ENCODE assay signal across 1 cellular context in the genomic region with DNA sequence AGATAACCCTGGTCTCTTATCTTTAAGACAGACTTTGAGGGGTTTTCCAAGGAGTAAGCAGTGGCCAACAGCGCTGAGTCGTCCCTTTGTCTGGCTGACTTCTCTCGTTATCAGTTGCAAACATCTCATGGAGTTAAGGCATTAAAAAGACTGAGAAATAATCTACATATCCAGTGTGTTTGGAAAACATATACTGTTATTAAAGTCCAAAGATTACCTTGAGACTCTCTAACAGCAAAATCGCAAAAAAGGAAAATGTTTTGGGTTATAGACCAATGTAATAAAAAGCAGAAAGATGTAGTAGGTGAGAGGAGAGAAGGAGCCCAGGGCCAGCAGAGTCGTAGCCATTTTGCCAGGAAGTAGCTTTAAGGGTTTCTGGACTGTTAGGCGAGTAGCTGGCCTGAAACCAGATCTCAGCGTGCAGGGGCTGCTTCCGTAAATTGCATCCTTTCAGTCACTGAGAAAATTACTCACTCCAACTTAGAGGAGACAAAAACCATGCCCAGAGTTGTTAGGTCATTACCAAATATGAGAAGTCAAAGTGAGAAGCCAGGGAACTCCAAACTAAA.
A peak's percentile ranks its signal among the peaks of the same experiment; 100 is the strongest.
TF ChIP-seq lines count a peak whose summit lies in the region.

No MANE protein-coding gene starts in this region.

TF ChIP-seq in GM12878, 131 proteins besides CTCF, POLR2A, EP300 and RAD21:
- TF ChIP-seq EED (IDR thresholded peaks at IDR 0.05; ENCODE audit: low read depth) (peak; percentile 42; the same call in 1 of the 2 replicates), TAF1 (IDR thresholded peaks at IDR 0.05; ENCODE audit: borderline replicate concordance, low read depth, low read length) (peak; percentile 58; the same call in 1 of the 2 replicates), YY1 (IDR thresholded peaks at IDR 0.05; ENCODE audit: low read depth, low read length) (peak; percentile 89), SPI1 (IDR thresholded peaks at IDR 0.05; ENCODE audit: borderline replicate concordance, insufficient read depth, low read depth, low read length) (peak; percentile 32; the same call in 1 of the 2 replicates), CREM (IDR thresholded peaks at IDR 0.05; ENCODE audit: low read depth) (no peak), CREB1 (IDR thresholded peaks at IDR 0.05; ENCODE audit: low read depth) (0 out of 2 replicates have a peak, but pooled peaks have one; percentile 7), ETV6 (conservative IDR thresholded peaks at IDR 0.05 in 1 of 2, IDR thresholded peaks at IDR 0.05 in 1 of 2; ENCODE audit: borderline replicate concordance in 1 of 2, low read depth in 1 of 2) (peak in 1 of 2 experiments; percentile 25; a peak in 1 of 4 replicates), DPF2 (IDR thresholded peaks at IDR 0.05) (no peak), RUNX3 (IDR thresholded peaks at IDR 0.05; ENCODE audit: low read length) (peak; percentile 34), SMC3 (IDR thresholded peaks at IDR 0.05; ENCODE audit: borderline replicate concordance, low read length) (no peak), YBX1 (IDR thresholded peaks at IDR 0.05) (no peak)
- TF ChIP-seq, protein P1, sequence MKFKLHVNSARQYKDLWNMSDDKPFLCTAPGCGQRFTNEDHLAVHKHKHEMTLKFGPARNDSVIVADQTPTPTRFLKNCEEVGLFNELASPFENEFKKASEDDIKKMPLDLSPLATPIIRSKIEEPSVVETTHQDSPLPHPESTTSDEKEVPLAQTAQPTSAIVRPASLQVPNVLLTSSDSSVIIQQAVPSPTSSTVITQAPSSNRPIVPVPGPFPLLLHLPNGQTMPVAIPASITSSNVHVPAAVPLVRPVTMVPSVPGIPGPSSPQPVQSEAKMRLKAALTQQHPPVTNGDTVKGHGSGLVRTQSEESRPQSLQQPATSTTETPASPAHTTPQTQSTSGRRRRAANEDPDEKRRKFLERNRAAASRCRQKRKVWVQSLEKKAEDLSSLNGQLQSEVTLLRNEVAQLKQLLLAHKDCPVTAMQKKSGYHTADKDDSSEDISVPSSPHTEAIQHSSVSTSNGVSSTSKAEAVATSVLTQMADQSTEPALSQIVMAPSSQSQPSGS (IDR thresholded peaks at IDR 0.05; ENCODE audit: low read length): 0 out of 2 replicates have a peak, but pooled peaks have one; percentile 36
- TF ChIP-seq, protein P2, sequence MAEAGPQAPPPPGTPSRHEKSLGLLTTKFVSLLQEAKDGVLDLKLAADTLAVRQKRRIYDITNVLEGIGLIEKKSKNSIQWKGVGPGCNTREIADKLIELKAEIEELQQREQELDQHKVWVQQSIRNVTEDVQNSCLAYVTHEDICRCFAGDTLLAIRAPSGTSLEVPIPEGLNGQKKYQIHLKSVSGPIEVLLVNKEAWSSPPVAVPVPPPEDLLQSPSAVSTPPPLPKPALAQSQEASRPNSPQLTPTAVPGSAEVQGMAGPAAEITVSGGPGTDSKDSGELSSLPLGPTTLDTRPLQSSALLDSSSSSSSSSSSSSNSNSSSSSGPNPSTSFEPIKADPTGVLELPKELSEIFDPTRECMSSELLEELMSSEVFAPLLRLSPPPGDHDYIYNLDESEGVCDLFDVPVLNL (IDR thresholded peaks at IDR 0.05; ENCODE audit: low read depth, low read length): no peak
- TF ChIP-seq, protein P3, sequence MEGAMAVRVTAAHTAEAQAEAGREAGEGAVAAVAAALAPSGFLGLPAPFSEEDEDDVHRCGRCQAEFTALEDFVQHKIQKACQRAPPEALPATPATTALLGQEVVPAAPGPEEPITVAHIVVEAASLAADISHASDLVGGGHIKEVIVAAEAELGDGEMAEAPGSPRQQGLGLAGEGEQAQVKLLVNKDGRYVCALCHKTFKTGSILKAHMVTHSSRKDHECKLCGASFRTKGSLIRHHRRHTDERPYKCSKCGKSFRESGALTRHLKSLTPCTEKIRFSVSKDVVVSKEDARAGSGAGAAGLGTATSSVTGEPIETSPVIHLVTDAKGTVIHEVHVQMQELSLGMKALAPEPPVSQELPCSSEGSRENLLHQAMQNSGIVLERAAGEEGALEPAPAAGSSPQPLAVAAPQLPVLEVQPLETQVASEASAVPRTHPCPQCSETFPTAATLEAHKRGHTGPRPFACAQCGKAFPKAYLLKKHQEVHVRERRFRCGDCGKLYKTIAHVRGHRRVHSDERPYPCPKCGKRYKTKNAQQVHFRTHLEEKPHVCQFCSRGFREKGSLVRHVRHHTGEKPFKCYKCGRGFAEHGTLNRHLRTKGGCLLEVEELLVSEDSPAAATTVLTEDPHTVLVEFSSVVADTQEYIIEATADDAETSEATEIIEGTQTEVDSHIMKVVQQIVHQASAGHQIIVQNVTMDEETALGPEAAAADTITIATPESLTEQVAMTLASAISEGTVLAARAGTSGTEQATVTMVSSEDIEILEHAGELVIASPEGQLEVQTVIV (IDR thresholded peaks at IDR 0.05; ENCODE audit: borderline replicate concordance, partially characterized antibody): no peak
- TF ChIP-seq, protein P4, sequence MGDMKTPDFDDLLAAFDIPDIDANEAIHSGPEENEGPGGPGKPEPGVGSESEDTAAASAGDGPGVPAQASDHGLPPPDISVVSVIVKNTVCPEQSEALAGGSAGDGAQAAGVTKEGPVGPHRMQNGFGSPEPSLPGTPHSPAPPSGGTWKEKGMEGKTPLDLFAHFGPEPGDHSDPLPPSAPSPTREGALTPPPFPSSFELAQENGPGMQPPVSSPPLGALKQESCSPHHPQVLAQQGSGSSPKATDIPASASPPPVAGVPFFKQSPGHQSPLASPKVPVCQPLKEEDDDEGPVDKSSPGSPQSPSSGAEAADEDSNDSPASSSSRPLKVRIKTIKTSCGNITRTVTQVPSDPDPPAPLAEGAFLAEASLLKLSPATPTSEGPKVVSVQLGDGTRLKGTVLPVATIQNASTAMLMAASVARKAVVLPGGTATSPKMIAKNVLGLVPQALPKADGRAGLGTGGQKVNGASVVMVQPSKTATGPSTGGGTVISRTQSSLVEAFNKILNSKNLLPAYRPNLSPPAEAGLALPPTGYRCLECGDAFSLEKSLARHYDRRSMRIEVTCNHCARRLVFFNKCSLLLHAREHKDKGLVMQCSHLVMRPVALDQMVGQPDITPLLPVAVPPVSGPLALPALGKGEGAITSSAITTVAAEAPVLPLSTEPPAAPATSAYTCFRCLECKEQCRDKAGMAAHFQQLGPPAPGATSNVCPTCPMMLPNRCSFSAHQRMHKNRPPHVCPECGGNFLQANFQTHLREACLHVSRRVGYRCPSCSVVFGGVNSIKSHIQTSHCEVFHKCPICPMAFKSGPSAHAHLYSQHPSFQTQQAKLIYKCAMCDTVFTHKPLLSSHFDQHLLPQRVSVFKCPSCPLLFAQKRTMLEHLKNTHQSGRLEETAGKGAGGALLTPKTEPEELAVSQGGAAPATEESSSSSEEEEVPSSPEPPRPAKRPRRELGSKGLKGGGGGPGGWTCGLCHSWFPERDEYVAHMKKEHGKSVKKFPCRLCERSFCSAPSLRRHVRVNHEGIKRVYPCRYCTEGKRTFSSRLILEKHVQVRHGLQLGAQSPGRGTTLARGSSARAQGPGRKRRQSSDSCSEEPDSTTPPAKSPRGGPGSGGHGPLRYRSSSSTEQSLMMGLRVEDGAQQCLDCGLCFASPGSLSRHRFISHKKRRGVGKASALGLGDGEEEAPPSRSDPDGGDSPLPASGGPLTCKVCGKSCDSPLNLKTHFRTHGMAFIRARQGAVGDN (IDR thresholded peaks at IDR 0.05): no peak
- TF ChIP-seq, protein P5, sequence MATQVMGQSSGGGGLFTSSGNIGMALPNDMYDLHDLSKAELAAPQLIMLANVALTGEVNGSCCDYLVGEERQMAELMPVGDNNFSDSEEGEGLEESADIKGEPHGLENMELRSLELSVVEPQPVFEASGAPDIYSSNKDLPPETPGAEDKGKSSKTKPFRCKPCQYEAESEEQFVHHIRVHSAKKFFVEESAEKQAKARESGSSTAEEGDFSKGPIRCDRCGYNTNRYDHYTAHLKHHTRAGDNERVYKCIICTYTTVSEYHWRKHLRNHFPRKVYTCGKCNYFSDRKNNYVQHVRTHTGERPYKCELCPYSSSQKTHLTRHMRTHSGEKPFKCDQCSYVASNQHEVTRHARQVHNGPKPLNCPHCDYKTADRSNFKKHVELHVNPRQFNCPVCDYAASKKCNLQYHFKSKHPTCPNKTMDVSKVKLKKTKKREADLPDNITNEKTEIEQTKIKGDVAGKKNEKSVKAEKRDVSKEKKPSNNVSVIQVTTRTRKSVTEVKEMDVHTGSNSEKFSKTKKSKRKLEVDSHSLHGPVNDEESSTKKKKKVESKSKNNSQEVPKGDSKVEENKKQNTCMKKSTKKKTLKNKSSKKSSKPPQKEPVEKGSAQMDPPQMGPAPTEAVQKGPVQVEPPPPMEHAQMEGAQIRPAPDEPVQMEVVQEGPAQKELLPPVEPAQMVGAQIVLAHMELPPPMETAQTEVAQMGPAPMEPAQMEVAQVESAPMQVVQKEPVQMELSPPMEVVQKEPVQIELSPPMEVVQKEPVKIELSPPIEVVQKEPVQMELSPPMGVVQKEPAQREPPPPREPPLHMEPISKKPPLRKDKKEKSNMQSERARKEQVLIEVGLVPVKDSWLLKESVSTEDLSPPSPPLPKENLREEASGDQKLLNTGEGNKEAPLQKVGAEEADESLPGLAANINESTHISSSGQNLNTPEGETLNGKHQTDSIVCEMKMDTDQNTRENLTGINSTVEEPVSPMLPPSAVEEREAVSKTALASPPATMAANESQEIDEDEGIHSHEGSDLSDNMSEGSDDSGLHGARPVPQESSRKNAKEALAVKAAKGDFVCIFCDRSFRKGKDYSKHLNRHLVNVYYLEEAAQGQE (IDR thresholded peaks at IDR 0.05; ENCODE audit: low read depth, low read length): no peak
